In the genomic region with DNA sequence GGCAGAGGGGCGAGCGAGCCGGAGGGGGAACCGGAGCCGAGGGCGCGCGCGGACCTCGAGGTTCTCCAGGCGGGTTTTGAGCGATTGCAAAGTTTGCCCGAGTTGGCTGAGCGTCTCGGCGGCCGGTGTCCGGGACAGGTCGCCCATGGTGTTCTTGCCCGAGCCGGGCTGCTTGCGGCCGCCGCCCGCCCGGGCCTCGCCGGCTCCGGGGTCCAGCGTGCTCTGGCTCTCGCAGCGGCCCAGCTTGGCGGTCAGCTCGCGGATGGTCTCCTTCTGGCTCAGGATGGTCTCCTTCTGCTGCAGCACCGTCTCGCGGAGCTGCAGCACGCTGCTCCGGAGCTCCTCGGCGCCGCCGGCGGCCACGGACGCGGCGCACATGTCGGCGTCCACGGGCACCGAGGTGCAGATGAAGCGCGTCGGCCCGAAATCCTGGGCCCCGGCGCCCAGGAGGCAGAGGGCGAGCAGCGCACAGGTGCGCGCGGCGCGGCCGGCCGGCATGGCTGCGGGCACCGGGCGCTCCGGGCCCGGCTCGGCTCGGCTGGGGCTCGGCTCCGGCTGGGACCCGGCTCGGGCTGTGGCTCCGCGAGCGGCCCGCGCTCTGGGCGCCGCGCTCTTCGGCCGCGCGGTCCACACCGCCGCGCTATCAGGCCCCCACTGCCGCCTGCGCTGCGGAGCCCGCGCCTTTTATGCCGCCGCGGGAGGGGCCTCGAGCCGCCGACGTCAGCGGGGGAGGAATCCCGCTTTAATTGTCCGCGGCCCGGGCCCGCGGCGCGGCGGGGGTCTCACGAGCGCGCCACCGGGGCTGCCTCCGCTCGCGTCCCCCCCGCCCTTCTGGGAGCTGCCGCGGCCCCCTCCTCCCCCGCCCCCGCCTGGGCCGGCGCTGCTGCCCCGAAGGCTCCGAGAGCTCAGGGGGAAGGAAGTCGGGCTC, we compare ENCODE assay signal across 8 cellular contexts. TPM values are rescaled to one million over a fixed set of nuclear protein-coding genes. Genes with fewer than 3 reads are reported as not detected.
DNase-seq lines count a peak whose midpoint lies in the region; ATAC-seq, FAIRE-seq and TF ChIP-seq lines count a peak whose summit lies in the region.

A gene with protein sequence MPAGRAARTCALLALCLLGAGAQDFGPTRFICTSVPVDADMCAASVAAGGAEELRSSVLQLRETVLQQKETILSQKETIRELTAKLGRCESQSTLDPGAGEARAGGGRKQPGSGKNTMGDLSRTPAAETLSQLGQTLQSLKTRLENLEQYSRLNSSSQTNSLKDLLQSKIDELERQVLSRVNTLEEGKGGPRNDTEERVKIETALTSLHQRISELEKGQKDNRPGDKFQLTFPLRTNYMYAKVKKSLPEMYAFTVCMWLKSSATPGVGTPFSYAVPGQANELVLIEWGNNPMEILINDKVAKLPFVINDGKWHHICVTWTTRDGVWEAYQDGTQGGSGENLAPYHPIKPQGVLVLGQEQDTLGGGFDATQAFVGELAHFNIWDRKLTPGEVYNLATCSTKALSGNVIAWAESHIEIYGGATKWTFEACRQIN (minus strand): TSS at position 659 of the 928 bp plus-strand sequence. CDS start 161 bp downstream, at position 498.

- POLR2A ChIA-PET in A549 (lab: Yijun Ruan, JAX) (interaction anchor here (0.6 to 3.7 kb wide), 2 partner anchors 21 to 25 kb away, joined by 3 to 27 read pairs; no protein-coding TSS in a partner anchor), HEK293 (lab: Yijun Ruan, JAX) (interaction anchor here (0.6 to 10.4 kb wide), 10 partner anchors 12 to 423 kb away, joined by 3 to 110 read pairs (median 3); a partner anchor contains a TSS)

- FAIRE-seq in A549 (lab: Jason Lieb, UNC), result no peak

- TF ChIP-seq CTCF in A549 (IDR thresholded peaks at IDR 0.05) (no peak), HEK293 (tag by site-specific recombination; IDR thresholded peaks at IDR 0.05) (peak; percentile 56), WERI-Rb-1 (IDR thresholded peaks at IDR 0.05; ENCODE audit: low read depth, low read length) (no peak), gastroesophageal sphincter (IDR thresholded peaks at IDR 0.05) (no peak)

- WGBS in A549 (ENCODE audit: missing lambda C conversion rate), result 0% methylated on average over 17 of the region's 133 CpGs
- no CpG with 5 or more reads among the region's 133 CpGs for WGBS in gastroesophageal sphincter (ENCODE audit: low coverage in 1 of 2), 2 donors

- peaks cover 40% of the 10 kb centered on the region for H3K4me1 ChIP-seq in A549
- H3K4me1 ChIP-seq in HEK293 (ENCODE audit: control insufficient read depth, insufficient read depth, low read length), result peaks cover 7% of the 10 kb centered on the region
- peaks cover 0 to 53% (median 44%) of the 10 kb centered on the region in 3 donors for H3K4me1 ChIP-seq in gastroesophageal sphincter

- ATAC-seq in A549 (peak; percentile 10 to 21; a peak in 5 of 6 replicates), gastroesophageal sphincter (peak; percentile 25), GM18870 (IDR thresholded peaks at IDR 0.05; ENCODE audit: unreplicated experiment) (no peak)

- TF ChIP-seq EP300 in A549 (IDR thresholded peaks at IDR 0.05) (no peak), gastroesophageal sphincter (IDR thresholded peaks at IDR 0.05) (no peak)

- peak; percentile 88 for TF ChIP-seq POLR2A in A549 (IDR thresholded peaks at IDR 0.05; ENCODE audit: low read length)
- no peak for TF ChIP-seq POLR2A in gastroesophageal sphincter (IDR thresholded peaks at IDR 0.05)

- peak within 1 kb of the TSS; percentile 95 for H3K4me2 ChIP-seq in A549

- H3K27ac ChIP-seq in A549 (peak within 1 kb of the TSS; percentile 60 to 80), HEK293 (ENCODE audit: extremely low read depth, low read depth, low read length) (peak within 1 kb of the TSS; percentile 86; the same call in 1 of the 2 replicates), WERI-Rb-1 (peak within 1 kb of the TSS; percentile 86), gastroesophageal sphincter (peak within 1 kb of the TSS in 1 of 4 donors; percentile 59)

- H3K36me3 ChIP-seq in HEK293 (ENCODE audit: control insufficient read depth in 2 of 2, insufficient read depth in 1 of 2, low read length in 2 of 2) (peaks cover 0 to 29% of the 10 kb centered on the region in 2 experiments; a peak in 2 of 3 replicates), WERI-Rb-1 (peaks cover 43% of the 10 kb centered on the region), gastroesophageal sphincter (no peaks in the 10 kb centered on the region)

- H3K4me3 ChIP-seq in A549 (peak within 1 kb of the TSS; percentile 54), HEK293 (ENCODE audit: low read depth, low read length) (peak within 1 kb of the TSS; percentile 49), WERI-Rb-1 (ENCODE audit: low read depth, low read length) (peak within 1 kb of the TSS; percentile 85), gastroesophageal sphincter (peak within 1 kb of the TSS; percentile 6 to 49), skeletal muscle cell (ENCODE audit: low read depth, low read length) (peak within 1 kb of the TSS; percentile 22)

- TF ChIP-seq RAD21 in A549 (conservative IDR thresholded peaks at IDR 0.05 in 1 of 2, IDR thresholded peaks at IDR 0.05 in 1 of 2), result no peak

- CTCF ChIA-PET in A549 (lab: Yijun Ruan, JAX), result interaction anchor here (0.6 to 7.5 kb wide), 38 partner anchors 9 to 512 kb away, joined by 3 to 53 read pairs (median 4); a partner anchor contains a TSS
- CTCF ChIA-PET in HEK293 (lab: Yijun Ruan, JAX), result interaction anchor here (0.6 to 4.6 kb wide), 13 partner anchors 17 to 423 kb away, joined by 3 to 28 read pairs (median 4); no protein-coding TSS in a partner anchor

- no peaks in the 10 kb centered on the region for H3K27me3 ChIP-seq in WERI-Rb-1 (ENCODE audit: insufficient read depth, low read depth, severe bottlenecking)
- peaks cover 100% of the 10 kb centered on the region for H3K27me3 ChIP-seq in gastroesophageal sphincter

- H3K9me3 ChIP-seq in A549 (no peaks in the 10 kb centered on the region), HEK293 (ENCODE audit: control insufficient read depth, insufficient read depth, low read depth, low read length) (no peaks in the 10 kb centered on the region), WERI-Rb-1 (ENCODE audit: severe bottlenecking) (no peaks in the 10 kb centered on the region), gastroesophageal sphincter (no peaks in the 10 kb centered on the region)

- peak in 1 of 2 experiments; percentile 55 for DNase-seq in A549 (ENCODE audit: low read depth in 1 of 2, low spot score in 1 of 2)
- DNase-seq in WERI-Rb-1, result peak; percentile 83
- DNase-seq in skeletal muscle cell (ENCODE audit: low read depth), result no peak
- DNase-seq in HCEC 1CT, result no peak
- DNase-seq in kidney glomerular epithelial cell (lab: John Stamatoyannopoulos, UW), result no peak

TF ChIP-seq in A549, 52 proteins besides CTCF, POLR2A, EP300 and RAD21 (continues in another document):
- TF ChIP-seq, protein P1, sequence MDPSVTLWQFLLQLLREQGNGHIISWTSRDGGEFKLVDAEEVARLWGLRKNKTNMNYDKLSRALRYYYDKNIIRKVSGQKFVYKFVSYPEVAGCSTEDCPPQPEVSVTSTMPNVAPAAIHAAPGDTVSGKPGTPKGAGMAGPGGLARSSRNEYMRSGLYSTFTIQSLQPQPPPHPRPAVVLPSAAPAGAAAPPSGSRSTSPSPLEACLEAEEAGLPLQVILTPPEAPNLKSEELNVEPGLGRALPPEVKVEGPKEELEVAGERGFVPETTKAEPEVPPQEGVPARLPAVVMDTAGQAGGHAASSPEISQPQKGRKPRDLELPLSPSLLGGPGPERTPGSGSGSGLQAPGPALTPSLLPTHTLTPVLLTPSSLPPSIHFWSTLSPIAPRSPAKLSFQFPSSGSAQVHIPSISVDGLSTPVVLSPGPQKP (IDR thresholded peaks at IDR 0.05; ENCODE audit: low read depth, low read length), result no peak
- no peak; the same call in 2 of the 3 replicates for TF ChIP-seq SMC3 (IDR thresholded peaks at IDR 0.05)
- no peak for TF ChIP-seq MAFK (IDR thresholded peaks at IDR 0.05; ENCODE audit: partially characterized antibody)
- peak; percentile 93 for TF ChIP-seq RNF2 (IDR thresholded peaks at IDR 0.05; ENCODE audit: borderline replicate concordance, low read depth)
- TF ChIP-seq, protein P2, sequence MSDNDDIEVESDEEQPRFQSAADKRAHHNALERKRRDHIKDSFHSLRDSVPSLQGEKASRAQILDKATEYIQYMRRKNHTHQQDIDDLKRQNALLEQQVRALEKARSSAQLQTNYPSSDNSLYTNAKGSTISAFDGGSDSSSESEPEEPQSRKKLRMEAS (IDR thresholded peaks at IDR 0.05), result peak; percentile 73; the same call in 1 of the 2 replicates
- TF ChIP-seq TFCP2L1 (CRISPR knock-in tag; IDR thresholded peaks at IDR 0.05), result 0 out of 2 replicates have a peak, but pooled peaks have one; percentile 31
- no peak for TF ChIP-seq ZFP36 (IDR thresholded peaks at IDR 0.05; ENCODE audit: borderline replicate concordance, partially characterized antibody)

TF ChIP-seq in HEK293, 187 proteins besides CTCF, POLR2A, EP300 and RAD21 (continues in another document):
- peak; percentile 36; the same call in 1 of the 2 replicates for TF ChIP-seq ZFHX2 (tag by site-specific recombination; conservative IDR thresholded peaks at IDR 0.05)
- TF ChIP-seq YY2 (tag by site-specific recombination; IDR thresholded peaks at IDR 0.05), result 0 out of 2 replicates have a peak, but pooled peaks have one; percentile 11
- peak; percentile 35; the same call in 1 of the 2 replicates for TF ChIP-seq KLF10 (tag by site-specific recombination; IDR thresholded peaks at IDR 0.05)
- TF ChIP-seq IKZF3 (tag by site-specific recombination; IDR thresholded peaks at IDR 0.05), result 0 out of 2 replicates have a peak, but pooled peaks have one; percentile 34
- TF ChIP-seq, protein P3, sequence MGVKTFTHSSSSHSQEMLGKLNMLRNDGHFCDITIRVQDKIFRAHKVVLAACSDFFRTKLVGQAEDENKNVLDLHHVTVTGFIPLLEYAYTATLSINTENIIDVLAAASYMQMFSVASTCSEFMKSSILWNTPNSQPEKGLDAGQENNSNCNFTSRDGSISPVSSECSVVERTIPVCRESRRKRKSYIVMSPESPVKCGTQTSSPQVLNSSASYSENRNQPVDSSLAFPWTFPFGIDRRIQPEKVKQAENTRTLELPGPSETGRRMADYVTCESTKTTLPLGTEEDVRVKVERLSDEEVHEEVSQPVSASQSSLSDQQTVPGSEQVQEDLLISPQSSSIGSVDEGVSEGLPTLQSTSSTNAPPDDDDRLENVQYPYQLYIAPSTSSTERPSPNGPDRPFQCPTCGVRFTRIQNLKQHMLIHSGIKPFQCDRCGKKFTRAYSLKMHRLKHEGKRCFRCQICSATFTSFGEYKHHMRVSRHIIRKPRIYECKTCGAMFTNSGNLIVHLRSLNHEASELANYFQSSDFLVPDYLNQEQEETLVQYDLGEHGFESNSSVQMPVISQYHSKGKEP (tag by site-specific recombination; IDR thresholded peaks at IDR 0.05), result 0 out of 2 replicates have a peak, but pooled peaks have one; percentile 40

RNA-seq across cellular contexts. Expression of the gene that starts here (rescaled TPM):
- polyA plus RNA-seq in A549 (2011; rRNA removed), result 43.6 and 43.9 TPM in 2 replicates
- polyA plus RNA-seq in A549 (2012; cell fraction: cytosol; rRNA removed), result 77.7 and 130 TPM in 2 replicates
- polyA plus RNA-seq in A549 (2012; cell fraction: nucleus; rRNA removed), result 180 and 184 TPM in 2 replicates
- 84.8 to 109 TPM (median 104 TPM) in 3 replicates for polyA plus RNA-seq in A549 (2017; fragmentation: RNase III; extraction: RNeasy Plus Mini Kit Qiagen cat#74134 plus additional on column Dnase treatment)
- 54.9 and 66.2 TPM in 2 replicates for polyA minus RNA-seq in A549 (2011; rRNA and poly(A)+ RNA removed)
- 1 to 10 TPM; 1.2 to 6.3 (median 3.8) TPM for total RNA-seq in gastroesophageal sphincter

Comparison
In these comparisons a context has a peak if more than half of its experiments do, and no peak if none do; other contexts are left out.
1. H3K4me3 ChIP-seq: peak in every context shown above with its lines; median percentile 85 in WERI-Rb-1; 54 in A549; 49 in HEK293; 28 in gastroesophageal sphincter; 22 in skeletal muscle cell.